20 cellular contexts compared by ENCODE assay signal in genomic region chr13:34570954-34571353, GRCh38.
"Had no signal": no experiment of that assay in that cellular context is flagged by ENCODE, and none has a peak within 500 bp of the region (broad histone marks: within the 10 kb centered on the region; RNA-seq: fewer than 3 reads in every experiment).

No MANE protein-coding gene starts in this region.

- H3K27me3 ChIP-seq: colonic mucosa, foreskin keratinocyte, neutrophil, ovary, right atrium auricular region, sigmoid colon had no signal

- H3K9me3 Mint-ChIP-seq: endodermal cell, nephron had no signal

- H3K4me1 Mint-ChIP-seq: naive B cell, nephron had no signal

- ATAC-seq: foreskin keratinocyte, left colon, left ventricle myocardium superior had no signal

- H3K36me3 Mint-ChIP-seq: naive B cell had no signal

- H3K4me3 ChIP-seq: colonic mucosa, lung, ovary, right atrium auricular region, sigmoid colon, skin epidermis had no signal

- DNase-seq: colonic mucosa; effector CD4-positive, alpha-beta T cell; endodermal cell; erythroblast; foreskin keratinocyte; left colon; left ventricle myocardium superior; mesendoderm; naive B cell; ovary; sigmoid colon; stimulated activated CD4-positive, alpha-beta T cell treated with anti-CD3 and anti-CD28 coated beads, Interleukin-2, amount 100 ng/mL, for 24 hours; stimulated activated CD4-positive, alpha-beta T cell treated with anti-CD3 and anti-CD28 coated beads, Interleukin-4, amount 100 ng/mL, for 4 hours; stimulated activated naive CD4-positive, alpha-beta T cell treated with Interleukin-2 at 50 U/mL for 16 hours; trophoblast cell had no signal

- H3K9me3 ChIP-seq: colonic mucosa, neutrophil, ovary, right atrium auricular region, sigmoid colon had no signal

- H3K27me3 Mint-ChIP-seq: naive B cell had no signal

- H3K27ac Mint-ChIP-seq: endodermal cell, naive B cell, nephron had no signal

- H3K4me1 ChIP-seq: colonic mucosa, foreskin keratinocyte, right atrium auricular region, sigmoid colon had no signal

- H3K27ac ChIP-seq: colonic mucosa, foreskin keratinocyte, neutrophil, ovary, right atrium auricular region, sigmoid colon, skin epidermis had no signal

- H3K4me3 Mint-ChIP-seq: endodermal cell, naive B cell, nephron had no signal

- H3K36me3 ChIP-seq: colonic mucosa, neutrophil, ovary, right atrium auricular region, sigmoid colon had no signal
